Comparison of ENCODE assay signal across 37 cellular contexts in the genomic region with DNA sequence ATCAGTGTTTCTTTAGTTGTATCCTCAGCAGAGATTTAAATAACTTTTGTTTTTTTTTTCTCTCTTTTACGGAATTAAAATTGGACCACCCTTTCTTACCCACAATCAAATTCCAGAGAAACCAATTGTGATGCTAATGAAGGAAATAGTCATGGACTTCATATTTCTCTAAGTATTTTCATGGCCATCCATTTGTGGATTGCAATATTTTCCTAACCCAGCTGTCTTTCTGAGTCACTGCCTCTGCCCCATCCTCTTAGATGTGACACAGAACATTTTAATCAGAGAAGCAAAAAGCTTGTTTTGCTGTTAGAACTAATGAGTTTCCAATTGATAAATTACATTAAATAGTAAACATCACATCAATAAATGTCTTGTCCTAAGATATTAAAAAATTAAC.
"Had no signal": no experiment of that assay in that cellular context is flagged by ENCODE, and none has a peak within 500 bp of the region (broad histone marks: within the 10 kb centered on the region; RNA-seq: fewer than 3 reads in every experiment).

No MANE protein-coding gene starts in this region.

- DNase-seq: activated B cell treated with CpG ODN at 0.5 μM for 24 hours; activated CD4-positive, alpha-beta memory T cell treated with anti-CD3 and anti-CD28 coated beads for 36 hours; activated CD4-positive, alpha-beta T cell treated with anti-CD3 and anti-CD28 coated beads for 48 hours; activated CD8-positive, alpha-beta memory T cell treated with anti-CD3 and anti-CD28 coated beads, Interleukin-2, amount 10 ng/mL, durations not matched to agents 7 days and 5 days; activated CD8-positive, alpha-beta memory T cell treated with anti-CD3 and anti-CD28 coated beads, Interleukin-2, amount 50 U/mL, for 4 hours; activated CD8-positive, alpha-beta T cell treated with anti-CD3 and anti-CD28 coated beads, Interleukin-2, amount 10 ng/mL, durations not matched to agents 7 days and 5 days; activated effector memory CD4-positive, alpha-beta T cell treated with Interleukin-2 at 50 U/mL for 16 hours; activated gamma-delta T cell treated with Interleukin-2 at 50 U/mL for 16 hours; activated naive CD4-positive, alpha-beta T cell treated with Interleukin-2 at 50 U/mL for 16 hours; activated naive CD8-positive, alpha-beta T cell treated with anti-CD3 and anti-CD28 coated beads for 36 hours; activated naive CD8-positive, alpha-beta T cell treated with anti-CD3 and anti-CD28 coated beads, Interleukin-2, amount 50 U/mL, for 24 hours; activated T-cell treated with anti-CD3 and anti-CD28 coated beads for 4 hours; activated T-cell treated with anti-CD3 and anti-CD28 coated beads, Interleukin-2, amount 50 U/mL, for 24 hours; adrenal gland; amygdala; aorta; central memory CD4-positive, alpha-beta T cell; cerebellar nuclear complex; effector CD4-positive, alpha-beta T cell; effector memory CD8-positive, alpha-beta T cell; erythroblast; head of caudate nucleus; hippocampal formation; T-helper 1 cell; T-helper 17 cell; T1000; WERI-Rb-1 had no signal

- H3K4me1 Mint-ChIP-seq: activated B cell treated with CpG ODN at 0.5 μM for 24 hours; activated CD8-positive, alpha-beta memory T cell treated with anti-CD3 and anti-CD28 coated beads, Interleukin-2, amount 10 ng/mL, durations not matched to agents 7 days and 5 days; activated naive CD4-positive, alpha-beta T cell treated with anti-CD3 and anti-CD28 coated beads, Interleukin-2, amount 50 U/mL, for 24 hours; activated naive CD8-positive, alpha-beta T cell treated with anti-CD3 and anti-CD28 coated beads for 36 hours; activated naive CD8-positive, alpha-beta T cell treated with anti-CD3 and anti-CD28 coated beads, Interleukin-2, amount 50 U/mL, for 24 hours; activated T-helper 17 cell treated with anti-CD3 and anti-CD28 coated beads, Interleukin-2, amount 50 U/mL, for 72 hours; T-helper 17 cell had no signal

- H3K4me3 ChIP-seq: adrenal gland, breast epithelium, cardiac muscle cell, coronary artery, esophagus muscularis mucosa had no signal

- H3K4me3 Mint-ChIP-seq: activated B cell treated with CpG ODN at 0.5 μM for 24 hours; activated CD4-positive, alpha-beta memory T cell treated with anti-CD3 and anti-CD28 coated beads for 36 hours; activated CD8-positive, alpha-beta memory T cell treated with anti-CD3 and anti-CD28 coated beads, Interleukin-2, amount 10 ng/mL, durations not matched to agents 7 days and 5 days; activated CD8-positive, alpha-beta T cell treated with anti-CD3 and anti-CD28 coated beads, Interleukin-2, amount 10 ng/mL, durations not matched to agents 7 days and 5 days; activated naive CD4-positive, alpha-beta T cell treated with anti-CD3 and anti-CD28 coated beads, Interleukin-2, amount 50 U/mL, for 24 hours; activated naive CD8-positive, alpha-beta T cell treated with anti-CD3 and anti-CD28 coated beads for 36 hours; activated naive CD8-positive, alpha-beta T cell treated with anti-CD3 and anti-CD28 coated beads, Interleukin-2, amount 50 U/mL, for 24 hours; activated T-cell treated with anti-CD3 and anti-CD28 coated beads, Interleukin-2, amount 50 U/mL, for 24 hours; activated T-helper 17 cell treated with anti-CD3 and anti-CD28 coated beads, Interleukin-2, amount 50 U/mL, for 72 hours; brain; dendritic cell treated with granulocyte-macrophage colony-stimulating factor and Interleukin-4, amounts not matched to agents 40 ng/mL and 50 ng/mL, for 4 days; effector memory CD8-positive, alpha-beta T cell; T-helper 17 cell; T-helper 2 cell treated with Interferon-gamma antibody and Interleukin-4, amounts not matched to agents 5 μg/mL and 100 μg/mL, for 36 hours had no signal

- H3K9me3 Mint-ChIP-seq: activated B cell treated with CpG ODN at 0.5 μM for 24 hours; brain; dendritic cell treated with granulocyte-macrophage colony-stimulating factor and Interleukin-4, amounts not matched to agents 40 ng/mL and 50 ng/mL, for 4 days had no signal

- ATAC-seq: activated CD4-positive, CD25-positive, alpha-beta regulatory T cell treated with anti-CD3 and anti-CD28 coated beads, Interleukin-2, amount 50 U/mL, for 24 hours; activated CD8-positive, alpha-beta memory T cell treated with anti-CD3 and anti-CD28 coated beads, Interleukin-2, amount 10 ng/mL, durations not matched to agents 7 days and 5 days; activated CD8-positive, alpha-beta T cell treated with anti-CD3 and anti-CD28 coated beads, Interleukin-2, amount 10 ng/mL, durations not matched to agents 7 days and 5 days; activated naive CD8-positive, alpha-beta T cell treated with anti-CD3 and anti-CD28 coated beads, Interleukin-2, amount 50 U/mL, for 24 hours; activated T-helper 17 cell treated with anti-CD3 and anti-CD28 coated beads, Interleukin-2, amount 50 U/mL, for 72 hours; effector memory CD8-positive, alpha-beta T cell; T-helper 17 cell had no signal

- H3K36me3 Mint-ChIP-seq: activated CD4-positive, alpha-beta memory T cell treated with anti-CD3 and anti-CD28 coated beads for 36 hours; activated CD8-positive, alpha-beta memory T cell treated with anti-CD3 and anti-CD28 coated beads, Interleukin-2, amount 10 ng/mL, durations not matched to agents 7 days and 5 days; activated naive CD4-positive, alpha-beta T cell treated with anti-CD3 and anti-CD28 coated beads, Interleukin-2, amount 50 U/mL, for 24 hours; activated naive CD8-positive, alpha-beta T cell treated with anti-CD3 and anti-CD28 coated beads for 36 hours; brain had no signal

- H3K27ac Mint-ChIP-seq: activated B cell treated with CpG ODN at 0.5 μM for 24 hours; activated CD4-positive, alpha-beta memory T cell treated with anti-CD3 and anti-CD28 coated beads for 36 hours; activated CD8-positive, alpha-beta memory T cell treated with anti-CD3 and anti-CD28 coated beads, Interleukin-2, amount 10 ng/mL, durations not matched to agents 7 days and 5 days; activated CD8-positive, alpha-beta T cell treated with anti-CD3 and anti-CD28 coated beads, Interleukin-2, amount 10 ng/mL, durations not matched to agents 7 days and 5 days; activated naive CD4-positive, alpha-beta T cell treated with anti-CD3 and anti-CD28 coated beads, Interleukin-2, amount 50 U/mL, for 24 hours; activated naive CD8-positive, alpha-beta T cell treated with anti-CD3 and anti-CD28 coated beads for 36 hours; activated naive CD8-positive, alpha-beta T cell treated with anti-CD3 and anti-CD28 coated beads, Interleukin-2, amount 50 U/mL, for 24 hours; activated T-cell treated with anti-CD3 and anti-CD28 coated beads, Interleukin-2, amount 50 U/mL, for 24 hours; activated T-helper 17 cell treated with anti-CD3 and anti-CD28 coated beads, Interleukin-2, amount 50 U/mL, for 72 hours; brain; dendritic cell treated with granulocyte-macrophage colony-stimulating factor and Interleukin-4, amounts not matched to agents 40 ng/mL and 50 ng/mL, for 4 days; effector memory CD8-positive, alpha-beta T cell; T-helper 17 cell; T-helper 2 cell treated with Interferon-gamma antibody and Interleukin-4, amounts not matched to agents 5 μg/mL and 100 μg/mL, for 36 hours had no signal

- H3K27me3 Mint-ChIP-seq: activated B cell treated with CpG ODN at 0.5 μM for 24 hours; activated CD4-positive, alpha-beta memory T cell treated with anti-CD3 and anti-CD28 coated beads for 36 hours; activated CD8-positive, alpha-beta memory T cell treated with anti-CD3 and anti-CD28 coated beads, Interleukin-2, amount 10 ng/mL, durations not matched to agents 7 days and 5 days; activated naive CD4-positive, alpha-beta T cell treated with anti-CD3 and anti-CD28 coated beads, Interleukin-2, amount 50 U/mL, for 24 hours; activated naive CD8-positive, alpha-beta T cell treated with anti-CD3 and anti-CD28 coated beads for 36 hours; activated naive CD8-positive, alpha-beta T cell treated with anti-CD3 and anti-CD28 coated beads, Interleukin-2, amount 50 U/mL, for 24 hours; activated T-cell treated with anti-CD3 and anti-CD28 coated beads, Interleukin-2, amount 50 U/mL, for 24 hours; activated T-helper 17 cell treated with anti-CD3 and anti-CD28 coated beads, Interleukin-2, amount 50 U/mL, for 72 hours; brain; dendritic cell treated with granulocyte-macrophage colony-stimulating factor and Interleukin-4, amounts not matched to agents 40 ng/mL and 50 ng/mL, for 4 days; effector memory CD8-positive, alpha-beta T cell; T-helper 17 cell had no signal
